8 cellular contexts compared by ENCODE assay signal in the genomic region with DNA sequence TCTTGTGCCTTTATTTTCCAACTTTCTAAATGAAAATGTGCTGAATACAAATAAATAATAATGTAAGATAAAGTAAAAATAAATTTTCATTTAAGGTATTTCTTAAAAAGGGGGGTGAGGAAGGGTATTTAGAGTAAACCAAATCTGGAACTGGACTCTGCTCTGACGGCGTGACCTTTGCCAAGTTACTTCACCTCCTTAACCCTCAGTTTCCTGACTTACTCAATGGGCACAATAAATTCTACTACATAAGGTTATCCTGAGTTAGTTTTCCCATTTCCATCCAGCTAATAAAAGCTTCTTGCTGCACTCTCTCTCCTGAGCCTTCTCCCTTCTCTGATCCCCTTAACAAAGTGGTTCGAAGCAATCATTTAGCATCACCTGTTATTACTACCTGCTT.
DNase-seq lines count a peak whose midpoint lies in the region; ATAC-seq and TF ChIP-seq lines count a peak whose summit lies in the region.

No MANE protein-coding gene starts in this region.

- no peaks in the 10 kb centered on the region for H4K20me1 ChIP-seq in SK-N-SH (ENCODE audit: insufficient read depth)

- H3K27me3 ChIP-seq in SK-N-SH (ENCODE audit: insufficient read depth) (no peaks in the 10 kb centered on the region), liver (ENCODE audit: control insufficient read depth in 4 of 4, insufficient read depth in 4 of 4, low read length in 3 of 4) (no peaks in the 10 kb centered on the region), suprapubic skin (no peaks in the 10 kb centered on the region)

- H3K9me3 Mint-ChIP-seq in activated CD8-positive, alpha-beta T cell treated with anti-CD3 and anti-CD28 coated beads, Interleukin-2, amount 10 ng/mL, durations not matched to agents 7 days and 5 days (ENCODE audit: insufficient read depth): no peaks in the 10 kb centered on the region

- no peaks in the 10 kb centered on the region for H3K36me3 Mint-ChIP-seq in activated CD8-positive, alpha-beta T cell treated with anti-CD3 and anti-CD28 coated beads, Interleukin-2, amount 10 ng/mL, durations not matched to agents 7 days and 5 days (ENCODE audit: low read depth)

- CTCF ChIA-PET in SK-N-SH (lab: Yijun Ruan, JAX): interaction anchor here (0.5 to 3.0 kb wide), 64 partner anchors 12 to 696 kb away, joined by 3 to 87 read pairs (median 6); a partner anchor contains a TSS
- CTCF ChIA-PET in activated CD8-positive, alpha-beta T cell treated with anti-CD3 and anti-CD28 coated beads, Interleukin-2, amount 10 ng/mL, durations not matched to agents 7 days and 5 days (lab: Charles Lee): interaction anchor here (0.6 to 5.4 kb wide), 82 partner anchors 8 to 468 kb away, joined by 3 to 190 read pairs (median 8); a partner anchor contains a TSS

- peak overlapping the region; percentile 61 for H2AFZ ChIP-seq in SK-N-SH (ENCODE audit: low read depth)

- H3K9me2 ChIP-seq in SK-N-SH: no peaks in the 10 kb centered on the region

- ATAC-seq in SK-N-SH treated with all-trans-retinoic acid at 6 μM for 48 hours (no peak), GM18873 (IDR thresholded peaks at IDR 0.05; ENCODE audit: low FRiP score, unreplicated experiment) (no peak), GM21367 (IDR thresholded peaks at IDR 0.05; ENCODE audit: unreplicated experiment) (no peak)
- no peak for ATAC-seq in activated CD8-positive, alpha-beta T cell treated with anti-CD3 and anti-CD28 coated beads, Interleukin-2, amount 10 ng/mL, durations not matched to agents 7 days and 5 days

- POLR2A ChIA-PET in SK-N-SH (lab: Yijun Ruan, JAX): interaction anchor here (1.2 to 1.7 kb wide), 2 partner anchors 53 to 104 kb away, joined by 6 to 10 read pairs; a partner anchor contains a TSS
- POLR2A ChIA-PET in activated CD8-positive, alpha-beta T cell treated with anti-CD3 and anti-CD28 coated beads, Interleukin-2, amount 10 ng/mL, durations not matched to agents 7 days and 5 days (lab: Charles Lee): interaction anchor here (0.9 to 3.9 kb wide), 13 partner anchors 12 to 237 kb away, joined by 3 to 65 read pairs (median 6); a partner anchor contains a TSS

- TF ChIP-seq CTCF in SK-N-SH (IDR thresholded peaks at IDR 0.05): no peak
- TF ChIP-seq CTCF in liver (IDR thresholded peaks at IDR 0.05; ENCODE audit: low read depth, low read length, missing input control): no peak
- TF ChIP-seq CTCF in suprapubic skin (IDR thresholded peaks at IDR 0.05): no peak

- DNase-seq in SK-N-SH (no peak), suprapubic skin (ENCODE audit: low spot score in 2 of 2) (no peak), OCI-M2 (lab: John Stamatoyannopoulos, UW; ENCODE audit: unreplicated experiment) (no peak)
- no peak for DNase-seq in activated CD8-positive, alpha-beta T cell treated with anti-CD3 and anti-CD28 coated beads, Interleukin-2, amount 10 ng/mL, durations not matched to agents 7 days and 5 days

- no peaks in the 10 kb centered on the region for H3K79me2 ChIP-seq in SK-N-SH (ENCODE audit: insufficient read depth)

- TF ChIP-seq POLR2A in suprapubic skin (IDR thresholded peaks at IDR 0.05): no peak

- TF ChIP-seq RAD21 in SK-N-SH (IDR thresholded peaks at IDR 0.05; ENCODE audit: low read length): no peak
- TF ChIP-seq RAD21 in liver (IDR thresholded peaks at IDR 0.05): no peak

- H3K27ac Mint-ChIP-seq in activated CD8-positive, alpha-beta T cell treated with anti-CD3 and anti-CD28 coated beads, Interleukin-2, amount 10 ng/mL, durations not matched to agents 7 days and 5 days: peak overlapping the region; percentile 91

- H3K4me1 ChIP-seq in SK-N-SH (ENCODE audit: control insufficient read depth in 1 of 2, insufficient read depth in 2 of 2, low read depth in 1 of 2, low read length in 1 of 2) (peaks cover 3 to 10% of the 10 kb centered on the region in 2 experiments), liver (ENCODE audit: control insufficient read depth in 4 of 4, insufficient read depth in 4 of 4, low read length in 3 of 4) (peaks cover 0 to 15% (median 12%) of the 10 kb centered on the region in 4 donors), suprapubic skin (peaks cover 14% of the 10 kb centered on the region)

- peaks cover 17% of the 10 kb centered on the region for H3F3A ChIP-seq in SK-N-SH (replicated peaks; ENCODE audit: insufficient read depth)

- H3K27ac ChIP-seq in SK-N-SH (ENCODE audit: low read depth in 2 of 2, low read length in 1 of 2): peak overlapping the region in 1 of 2 experiments; percentile 98; a peak in 2 of 4 replicates
- peak overlapping the region; percentile 14 to 77 for H3K27ac ChIP-seq in liver (ENCODE audit: low read depth in 1 of 2, low read length in 2 of 2)
- peak overlapping the region; percentile 94 for H3K27ac ChIP-seq in suprapubic skin

- H3K9me3 ChIP-seq in SK-N-SH (no peaks in the 10 kb centered on the region), liver (ENCODE audit: control insufficient read depth in 4 of 4, low read length in 3 of 4) (no peaks in the 10 kb centered on the region), suprapubic skin (no peaks in the 10 kb centered on the region)

- no peak for TF ChIP-seq EP300 in SK-N-SH (IDR thresholded peaks at IDR 0.05; ENCODE audit: borderline replicate concordance in 1 of 2, low read depth in 1 of 2, low read length in 1 of 2)
- no peak for TF ChIP-seq EP300 in suprapubic skin (IDR thresholded peaks at IDR 0.05)

- peak overlapping the region in 1 of 2 experiments; percentile 36; a peak in 1 of 4 replicates for H3K4me3 ChIP-seq in SK-N-SH (ENCODE audit: low read depth in 2 of 2, low read length in 1 of 2)
- no peak overlapping the region for H3K4me3 ChIP-seq in liver (ENCODE audit: low read depth in 1 of 3, low read length in 3 of 3)
- peak overlapping the region; percentile 41 for H3K4me3 ChIP-seq in suprapubic skin

- 85% methylated on average over 3 of the region's 3 CpGs for WGBS in SK-N-SH (ENCODE audit: low lambda C conversion rate)
- WGBS in liver: 39% methylated on average over 3 of the region's 3 CpGs
- 54% methylated on average over 3 of the region's 3 CpGs for WGBS in suprapubic skin

- H3K9ac ChIP-seq in SK-N-SH: peak overlapping the region; percentile 83; the same call in 1 of the 2 replicates
- no peak overlapping the region for H3K9ac ChIP-seq in liver (ENCODE audit: low read depth in 1 of 2, low read length in 2 of 2)

- peaks cover 2% of the 10 kb centered on the region for H3K27me3 Mint-ChIP-seq in activated CD8-positive, alpha-beta T cell treated with anti-CD3 and anti-CD28 coated beads, Interleukin-2, amount 10 ng/mL, durations not matched to agents 7 days and 5 days (ENCODE audit: low read depth)

- H3K4me3 Mint-ChIP-seq in activated CD8-positive, alpha-beta T cell treated with anti-CD3 and anti-CD28 coated beads, Interleukin-2, amount 10 ng/mL, durations not matched to agents 7 days and 5 days: no peak overlapping the region

- peak overlapping the region; percentile 78 for H3K4me2 ChIP-seq in SK-N-SH

- H3K4me1 Mint-ChIP-seq in activated CD8-positive, alpha-beta T cell treated with anti-CD3 and anti-CD28 coated beads, Interleukin-2, amount 10 ng/mL, durations not matched to agents 7 days and 5 days (ENCODE audit: low read depth): peaks cover 28% of the 10 kb centered on the region

- H3K36me3 ChIP-seq in SK-N-SH (replicated peaks in 1 of 2; ENCODE audit: control insufficient read depth in 1 of 2, insufficient read depth in 2 of 2, low read length in 1 of 2) (peaks cover 0 to 5% of the 10 kb centered on the region in 2 experiments), liver (ENCODE audit: control insufficient read depth in 4 of 4, insufficient read depth in 3 of 4, low read depth in 1 of 4, low read length in 3 of 4) (peaks cover 0 to 12% (median 4%) of the 10 kb centered on the region in 4 donors), suprapubic skin (no peaks in the 10 kb centered on the region)

TF ChIP-seq in SK-N-SH, 30 proteins besides CTCF, POLR2A, EP300 and RAD21 (continues in another document):
- no peak for TF ChIP-seq GATA2 (CRISPR knock-in tag; IDR thresholded peaks at IDR 0.05)
- no peak for TF ChIP-seq MXI1 (IDR thresholded peaks at IDR 0.05; ENCODE audit: low read depth, low read length)
- TF ChIP-seq JUND (IDR thresholded peaks at IDR 0.05): no peak
- no peak for TF ChIP-seq RCOR1 (IDR thresholded peaks at IDR 0.05; ENCODE audit: low read length)
- TF ChIP-seq, protein P1, sequence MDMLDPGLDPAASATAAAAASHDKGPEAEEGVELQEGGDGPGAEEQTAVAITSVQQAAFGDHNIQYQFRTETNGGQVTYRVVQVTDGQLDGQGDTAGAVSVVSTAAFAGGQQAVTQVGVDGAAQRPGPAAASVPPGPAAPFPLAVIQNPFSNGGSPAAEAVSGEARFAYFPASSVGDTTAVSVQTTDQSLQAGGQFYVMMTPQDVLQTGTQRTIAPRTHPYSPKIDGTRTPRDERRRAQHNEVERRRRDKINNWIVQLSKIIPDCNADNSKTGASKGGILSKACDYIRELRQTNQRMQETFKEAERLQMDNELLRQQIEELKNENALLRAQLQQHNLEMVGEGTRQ (IDR thresholded peaks at IDR 0.05; ENCODE audit: borderline replicate concordance, low read depth, low read length): no peak

TF ChIP-seq in SK-N-SH treated with all-trans-retinoic acid at 6 μM for 48 hours, 23 proteins besides CTCF, POLR2A, EP300 and RAD21 (continues in another document):
- TF ChIP-seq ZNF8 (CRISPR knock-in tag; IDR thresholded peaks at IDR 0.05): no peak
- TF ChIP-seq ZNF70 (CRISPR knock-in tag; IDR thresholded peaks at IDR 0.05): no peak
- TF ChIP-seq, protein P2, sequence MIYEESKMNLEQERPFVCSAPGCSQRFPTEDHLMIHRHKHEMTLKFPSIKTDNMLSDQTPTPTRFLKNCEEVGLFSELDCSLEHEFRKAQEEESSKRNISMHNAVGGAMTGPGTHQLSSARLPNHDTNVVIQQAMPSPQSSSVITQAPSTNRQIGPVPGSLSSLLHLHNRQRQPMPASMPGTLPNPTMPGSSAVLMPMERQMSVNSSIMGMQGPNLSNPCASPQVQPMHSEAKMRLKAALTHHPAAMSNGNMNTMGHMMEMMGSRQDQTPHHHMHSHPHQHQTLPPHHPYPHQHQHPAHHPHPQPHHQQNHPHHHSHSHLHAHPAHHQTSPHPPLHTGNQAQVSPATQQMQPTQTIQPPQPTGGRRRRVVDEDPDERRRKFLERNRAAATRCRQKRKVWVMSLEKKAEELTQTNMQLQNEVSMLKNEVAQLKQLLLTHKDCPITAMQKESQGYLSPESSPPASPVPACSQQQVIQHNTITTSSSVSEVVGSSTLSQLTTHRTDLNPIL (CRISPR knock-in tag; IDR thresholded peaks at IDR 0.05; ENCODE audit: low read depth): no peak

TF ChIP-seq in liver, 16 proteins besides CTCF, POLR2A, EP300 and RAD21 (continues in another document):
- peak in 1 of 2 donors; percentile 34 for TF ChIP-seq HNF4A (conservative IDR thresholded peaks at IDR 0.05)
